Comparison of ENCODE assay signal across 19 cellular contexts in genomic region chr20:33450867-33451266, GRCh38. TPM values are rescaled to one million over a fixed set of nuclear protein-coding genes. Genes with fewer than 3 reads are reported as not detected.
DNase-seq lines count a peak whose midpoint lies in the region; ATAC-seq and TF ChIP-seq lines count a peak whose summit lies in the region.
"Had no signal": no experiment of that assay in that cellular context is flagged by ENCODE, and none has a peak within 500 bp of the region (broad histone marks: within the 10 kb centered on the region; RNA-seq: fewer than 3 reads in every experiment).

No MANE protein-coding gene starts in this region.

- H3K27me3 Mint-ChIP-seq in MCF 10A (ENCODE audit: insufficient read depth, unreplicated experiment) = no peaks in the 10 kb centered on the region
- H3K27me3 Mint-ChIP-seq: activated CD4-positive, alpha-beta memory T cell treated with anti-CD3 and anti-CD28 coated beads, Interleukin-2, amount 10 ng/mL, durations not matched to agents 7 days and 5 days; CD4-positive, alpha-beta memory T cell had no signal

- ATAC-seq in GM18519 (IDR thresholded peaks at IDR 0.05; ENCODE audit: low FRiP score, unreplicated experiment) (no peak), HG02571 (IDR thresholded peaks at IDR 0.05; ENCODE audit: unreplicated experiment) (no peak), HG02884 (IDR thresholded peaks at IDR 0.05; ENCODE audit: unreplicated experiment) (no peak), HG02678 (IDR thresholded peaks at IDR 0.05; ENCODE audit: unreplicated experiment) (no peak)
- ATAC-seq: foreskin keratinocyte, left ventricle myocardium superior had no signal

- H3K4me1 ChIP-seq in breast epithelium = no peaks in the 10 kb centered on the region
- H3K4me1 ChIP-seq: foreskin keratinocyte had no signal

- no peaks in the 10 kb centered on the region for H3K27me3 ChIP-seq in breast epithelium
- H3K27me3 ChIP-seq: foreskin keratinocyte had no signal

- BruUV-seq in MCF 10A (replicated peaks; lab: Mats Ljungman, UMichigan) = no TSS peak

- H3K27ac Mint-ChIP-seq in MCF 10A (ENCODE audit: low read depth, unreplicated experiment) = no peak overlapping the region
- H3K27ac Mint-ChIP-seq: activated CD4-positive, alpha-beta memory T cell treated with anti-CD3 and anti-CD28 coated beads, Interleukin-2, amount 10 ng/mL, durations not matched to agents 7 days and 5 days; CD4-positive, alpha-beta memory T cell; endodermal cell had no signal

- no peak for TF ChIP-seq POLR2A in breast epithelium (IDR thresholded peaks at IDR 0.05)

- H3K9me3 ChIP-seq in breast epithelium = no peaks in the 10 kb centered on the region

- H3K4me1 Mint-ChIP-seq in MCF 10A (ENCODE audit: insufficient read depth, unreplicated experiment) = peaks cover 6% of the 10 kb centered on the region

- H3K36me3 ChIP-seq in breast epithelium = no peaks in the 10 kb centered on the region

- intact Hi-C loops in MCF 10A (cut with micrococcal nuclease) (loop anchor here (10.0 kb wide), 1 partner anchor 284 kb away; the partner anchor contains the start of gene ZNF341), breast epithelium (cut with DNase I; ENCODE audit: low total_unique reads) (no loop called here)

- CTCF ChIA-PET in MCF 10A (lab: Yijun Ruan, JAX) = interaction anchor here (3.1 kb wide), 1 partner anchor 218 kb away, joined by 18 read pairs; no protein-coding TSS in a partner anchor

- H3K4me3 ChIP-seq in breast epithelium (no peak overlapping the region), fibroblast of mammary gland (ENCODE audit: control insufficient read depth, low read depth, low read length) (no peak overlapping the region)
- H3K4me3 ChIP-seq: skin epidermis had no signal

- no peak overlapping the region for H3K4me3 Mint-ChIP-seq in MCF 10A (ENCODE audit: unreplicated experiment)
- H3K4me3 Mint-ChIP-seq: activated CD4-positive, alpha-beta memory T cell treated with anti-CD3 and anti-CD28 coated beads, Interleukin-2, amount 10 ng/mL, durations not matched to agents 7 days and 5 days; CD4-positive, alpha-beta memory T cell; endodermal cell had no signal

- no peaks in the 10 kb centered on the region for H3K36me3 Mint-ChIP-seq in MCF 10A (ENCODE audit: insufficient read depth, unreplicated experiment)
- H3K36me3 Mint-ChIP-seq: CD4-positive, alpha-beta memory T cell had no signal

- no peaks in the 10 kb centered on the region for H3K9me3 Mint-ChIP-seq in MCF 10A (ENCODE audit: unreplicated experiment)
- H3K9me3 Mint-ChIP-seq: activated CD4-positive, alpha-beta memory T cell treated with anti-CD3 and anti-CD28 coated beads, Interleukin-2, amount 10 ng/mL, durations not matched to agents 7 days and 5 days had no signal

- POLR2A ChIA-PET in MCF 10A (lab: Yijun Ruan, JAX) = no interaction called here

- DNase-seq in MCF 10A (ENCODE audit: unreplicated experiment) (peak; percentile 60), breast epithelium (ENCODE audit: low spot score in 2 of 2) (no peak), RPMI8226 (peak; percentile 79), fibroblast of mammary gland (ENCODE audit: low read depth) (peak; percentile 40)
- DNase-seq: activated CD4-positive, alpha-beta memory T cell treated with anti-CD3 and anti-CD28 coated beads, Interleukin-2, amount 10 ng/mL, durations not matched to agents 7 days and 5 days; activated T-cell treated with anti-CD3 and anti-CD28 coated beads, Interleukin-2, amount 50 U/mL, for 48 hours; CD4-positive, alpha-beta memory T cell; endodermal cell; foreskin keratinocyte; left ventricle myocardium superior; NCI-H1092; NCI-H748 treated with DMSO at 0.1 percent for 48 hours; stimulated activated CD4-positive, alpha-beta T cell treated with anti-CD3 and anti-CD28 coated beads, Interleukin-4, amount 100 ng/mL, for 4 hours had no signal

- no peak overlapping the region for H3K27ac ChIP-seq in breast epithelium
- H3K27ac ChIP-seq: foreskin keratinocyte, skin epidermis, VCaP had no signal

- TF ChIP-seq CTCF in MCF 10A (IDR thresholded peaks at IDR 0.05; ENCODE audit: unreplicated experiment) (no peak), breast epithelium (IDR thresholded peaks at IDR 0.05) (no peak), fibroblast of mammary gland (conservative IDR thresholded peaks at IDR 0.05; ENCODE audit: control insufficient read depth, insufficient read depth, low read depth, low read length) (no peak)

RNA-seq across cellular contexts. Expression of gene SNTA1, which starts 7.3 kb away (rescaled TPM):
- total RNA-seq in MCF 10A (2022) (1.4 and 2.0 TPM in 2 replicates), breast epithelium (100 to 1,000 TPM in 1 of 3 donors, 10 to 100 TPM in 2; 19.3 to 121 (median 21.1) TPM)

RNA-seq across cellular contexts. Expression of gene CBFA2T2, which starts 39.0 kb away (rescaled TPM):
- 15.4 and 17.3 TPM in 2 replicates for total RNA-seq in MCF 10A (2022)
- total RNA-seq in breast epithelium = 10 to 100 TPM; 10.9 to 20.9 (median 17.0) TPM

RNA-seq across cellular contexts. Expression of gene CDK5RAP1, which starts 49.5 kb away (rescaled TPM):
- total RNA-seq in MCF 10A (2022) = 41.0 and 45.0 TPM in 2 replicates
- total RNA-seq in breast epithelium = 10 to 100 TPM; 21.8 to 32.4 (median 29.4) TPM

Comparison
In these comparisons a context has a peak if more than half of its experiments do, and no peak if none do; other contexts are left out.
1. DNase-seq: peak in MCF 10A (single experiment), RPMI8226 (single experiment) and fibroblast of mammary gland (single experiment); none in breast epithelium (0 of 2).